Comparison of ENCODE assay signal across 1 cellular context in genomic region chr1:88736633-88737248, GRCh38.
TF ChIP-seq lines count a peak whose summit lies in the region.

No MANE protein-coding gene starts in this region.

TF ChIP-seq in HepG2, 621 proteins besides CTCF, POLR2A, EP300 and RAD21 (continued from another document):
- TF ChIP-seq FLYWCH1 (CRISPR knock-in tag; IDR thresholded peaks at IDR 0.05) (no peak), ARNTL (CRISPR knock-in tag; IDR thresholded peaks at IDR 0.05) (no peak), MTF1 (CRISPR knock-in tag; IDR thresholded peaks at IDR 0.05) (no peak), CENPT (CRISPR knock-in tag; IDR thresholded peaks at IDR 0.05; ENCODE audit: low read depth) (0 out of 2 replicates have a peak, but pooled peaks have one; percentile 66), ZNF235 (CRISPR knock-in tag; IDR thresholded peaks at IDR 0.05; ENCODE audit: borderline replicate concordance) (no peak), MXD3 (CRISPR knock-in tag; IDR thresholded peaks at IDR 0.05) (no peak), ZNF441 (CRISPR knock-in tag; IDR thresholded peaks at IDR 0.05; ENCODE audit: borderline replicate concordance) (no peak), TP53 (CRISPR knock-in tag; conservative IDR thresholded peaks at IDR 0.05) (no peak), E2F5 (CRISPR knock-in tag; conservative IDR thresholded peaks at IDR 0.05) (no peak), PAX8 (CRISPR knock-in tag; IDR thresholded peaks at IDR 0.05; ENCODE audit: borderline replicate concordance) (no peak), ZSCAN31 (CRISPR knock-in tag; IDR thresholded peaks at IDR 0.05; ENCODE audit: low read depth) (peak; percentile 59; the same call in 1 of the 2 replicates), MEIS1 (CRISPR knock-in tag; IDR thresholded peaks at IDR 0.05; ENCODE audit: borderline replicate concordance) (no peak)
- TF ChIP-seq, protein P1, sequence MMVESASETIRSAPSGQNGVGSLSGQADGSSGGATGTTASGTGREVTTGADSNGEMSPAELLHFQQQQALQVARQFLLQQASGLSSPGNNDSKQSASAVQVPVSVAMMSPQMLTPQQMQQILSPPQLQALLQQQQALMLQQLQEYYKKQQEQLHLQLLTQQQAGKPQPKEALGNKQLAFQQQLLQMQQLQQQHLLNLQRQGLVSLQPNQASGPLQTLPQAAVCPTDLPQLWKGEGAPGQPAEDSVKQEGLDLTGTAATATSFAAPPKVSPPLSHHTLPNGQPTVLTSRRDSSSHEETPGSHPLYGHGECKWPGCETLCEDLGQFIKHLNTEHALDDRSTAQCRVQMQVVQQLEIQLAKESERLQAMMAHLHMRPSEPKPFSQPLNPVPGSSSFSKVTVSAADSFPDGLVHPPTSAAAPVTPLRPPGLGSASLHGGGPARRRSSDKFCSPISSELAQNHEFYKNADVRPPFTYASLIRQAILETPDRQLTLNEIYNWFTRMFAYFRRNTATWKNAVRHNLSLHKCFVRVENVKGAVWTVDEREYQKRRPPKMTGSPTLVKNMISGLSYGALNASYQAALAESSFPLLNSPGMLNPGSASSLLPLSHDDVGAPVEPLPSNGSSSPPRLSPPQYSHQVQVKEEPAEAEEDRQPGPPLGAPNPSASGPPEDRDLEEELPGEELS (CRISPR knock-in tag; IDR thresholded peaks at IDR 0.05) = 0 out of 2 replicates have a peak, but pooled peaks have one; percentile 27
